1 cellular context compared by ENCODE assay signal in the genomic region with DNA sequence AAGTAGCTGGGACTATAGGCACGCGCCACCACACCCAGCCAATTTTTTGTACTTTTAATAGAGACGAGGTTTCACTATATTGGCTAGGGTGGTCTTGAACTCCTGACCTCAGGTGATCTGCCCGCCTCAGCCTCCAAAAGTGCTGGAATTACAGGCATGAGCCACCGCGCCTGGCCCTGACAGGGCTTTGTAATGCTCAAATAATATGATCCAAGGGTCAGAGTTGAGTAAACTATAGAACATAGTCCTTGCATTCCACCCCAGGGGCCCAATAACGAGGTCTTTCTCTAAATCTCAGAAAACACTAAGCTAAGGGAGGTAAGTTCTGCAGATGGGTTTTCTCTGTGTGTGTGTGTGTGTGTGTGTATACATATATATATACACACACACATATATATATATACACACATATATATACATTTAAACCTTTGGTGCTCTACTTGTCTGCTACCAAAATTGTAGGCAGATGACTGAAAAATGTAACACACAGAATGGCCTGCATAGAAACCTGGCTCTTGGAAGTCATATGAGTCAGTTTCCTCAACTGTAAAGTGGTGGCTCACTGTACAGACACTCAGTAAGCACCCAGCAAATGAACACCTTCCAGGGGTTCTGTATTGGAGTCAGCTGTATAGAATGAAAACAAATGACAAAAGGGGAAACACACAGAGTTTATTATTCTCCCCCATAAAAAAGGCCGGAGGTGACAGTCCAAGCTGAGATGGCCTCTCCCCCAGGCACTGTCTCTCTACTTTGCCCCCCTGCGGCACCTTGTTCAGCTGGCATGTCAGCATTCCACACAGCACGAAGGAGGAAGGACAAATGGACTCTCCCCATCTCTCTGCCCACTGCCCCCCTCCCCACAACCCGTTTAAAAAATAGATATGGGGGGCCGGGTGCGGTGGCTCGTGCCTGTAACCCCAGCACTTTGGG.
TF ChIP-seq lines count a peak whose summit lies in the region.

No MANE protein-coding gene starts in this region.

TF ChIP-seq in HepG2, 621 proteins besides CTCF, POLR2A, EP300 and RAD21 (continued from another document and continues in another):
- TF ChIP-seq, protein P1, sequence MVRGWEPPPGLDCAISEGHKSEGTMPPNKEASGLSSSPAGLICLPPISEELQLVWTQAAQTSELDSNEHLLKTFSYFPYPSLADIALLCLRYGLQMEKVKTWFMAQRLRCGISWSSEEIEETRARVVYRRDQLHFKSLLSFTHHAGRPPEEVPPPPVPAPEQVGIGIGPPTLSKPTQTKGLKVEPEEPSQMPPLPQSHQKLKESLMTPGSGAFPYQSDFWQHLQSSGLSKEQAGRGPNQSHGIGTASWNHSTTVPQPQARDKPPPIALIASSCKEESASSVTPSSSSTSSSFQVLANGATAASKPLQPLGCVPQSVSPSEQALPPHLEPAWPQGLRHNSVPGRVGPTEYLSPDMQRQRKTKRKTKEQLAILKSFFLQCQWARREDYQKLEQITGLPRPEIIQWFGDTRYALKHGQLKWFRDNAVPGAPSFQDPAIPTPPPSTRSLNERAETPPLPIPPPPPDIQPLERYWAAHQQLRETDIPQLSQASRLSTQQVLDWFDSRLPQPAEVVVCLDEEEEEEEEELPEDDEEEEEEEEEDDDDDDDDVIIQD (CRISPR knock-in tag; IDR thresholded peaks at IDR 0.05; ENCODE audit: low read depth): peak; percentile 36; the same call in 1 of the 2 replicates
- TF ChIP-seq SYNCRIP (IDR thresholded peaks at IDR 0.05; ENCODE audit: insufficient read depth, low read depth, low read length) (no peak), BRCA1 (CRISPR knock-in tag; IDR thresholded peaks at IDR 0.05) (no peak), HNRNPK (IDR thresholded peaks at IDR 0.05; ENCODE audit: low read depth, low read length, poor library complexity, severe bottlenecking) (no peak), FLYWCH1 (CRISPR knock-in tag; IDR thresholded peaks at IDR 0.05) (no peak), ZIK1 (CRISPR knock-in tag; IDR thresholded peaks at IDR 0.05; ENCODE audit: borderline replicate concordance, low read depth) (no peak), ZNF180 (CRISPR knock-in tag; IDR thresholded peaks at IDR 0.05; ENCODE audit: borderline replicate concordance, low read depth) (no peak), ZNF724P (CRISPR knock-in tag; IDR thresholded peaks at IDR 0.05; ENCODE audit: borderline replicate concordance) (no peak), MXI1 (IDR thresholded peaks at IDR 0.05; ENCODE audit: borderline replicate concordance, low read depth, low read length) (no peak), SIX4 (CRISPR knock-in tag; IDR thresholded peaks at IDR 0.05) (no peak), IRF2 (CRISPR knock-in tag; IDR thresholded peaks at IDR 0.05) (no peak), ZNF674 (CRISPR knock-in tag; IDR thresholded peaks at IDR 0.05; ENCODE audit: low read depth) (no peak), ARNTL (CRISPR knock-in tag; IDR thresholded peaks at IDR 0.05) (no peak), FOXA3 (CRISPR knock-in tag; IDR thresholded peaks at IDR 0.05) (peak; percentile 66), RORA (CRISPR knock-in tag; IDR thresholded peaks at IDR 0.05) (no peak), SSRP1 (CRISPR knock-in tag; IDR thresholded peaks at IDR 0.05) (no peak), NFRKB (IDR thresholded peaks at IDR 0.05) (no peak), KLF11 (CRISPR knock-in tag; IDR thresholded peaks at IDR 0.05) (no peak), ZNF780A (CRISPR knock-in tag; IDR thresholded peaks at IDR 0.05) (no peak), PITX1 (CRISPR knock-in tag; IDR thresholded peaks at IDR 0.05) (peak; percentile 74), ZNF251 (CRISPR knock-in tag; IDR thresholded peaks at IDR 0.05) (no peak), KLF6 (CRISPR knock-in tag; IDR thresholded peaks at IDR 0.05) (no peak), SALL2 (CRISPR knock-in tag; IDR thresholded peaks at IDR 0.05) (no peak), STAG1 (CRISPR knock-in tag; IDR thresholded peaks at IDR 0.05) (no peak), GATAD1 (CRISPR knock-in tag; IDR thresholded peaks at IDR 0.05) (no peak), HHEX (CRISPR knock-in tag; IDR thresholded peaks at IDR 0.05) (0 out of 2 replicates have a peak, but pooled peaks have one; percentile 59), TRIM24 (CRISPR knock-in tag; IDR thresholded peaks at IDR 0.05) (no peak), ZNF207 (IDR thresholded peaks at IDR 0.05; ENCODE audit: borderline replicate concordance) (no peak), KDM5A (IDR thresholded peaks at IDR 0.05; ENCODE audit: borderline replicate concordance, low read length) (no peak), PRMT3 (CRISPR knock-in tag; IDR thresholded peaks at IDR 0.05; ENCODE audit: borderline replicate concordance, low read depth) (no peak), ESRRA (CRISPR knock-in tag; IDR thresholded peaks at IDR 0.05; ENCODE audit: low read depth) (peak; percentile 57; the same call in 1 of the 2 replicates), SMARCC2 (IDR thresholded peaks at IDR 0.05) (no peak), NBN (conservative IDR thresholded peaks at IDR 0.05) (no peak), ZNF101 (CRISPR knock-in tag; IDR thresholded peaks at IDR 0.05; ENCODE audit: borderline replicate concordance, low read depth) (no peak), ZNF615 (CRISPR knock-in tag; IDR thresholded peaks at IDR 0.05; ENCODE audit: borderline replicate concordance) (no peak), HOXA5 (CRISPR knock-in tag; IDR thresholded peaks at IDR 0.05) (peak; percentile 48), ETV6 (CRISPR knock-in tag; conservative IDR thresholded peaks at IDR 0.05) (no peak), CBX2 (IDR thresholded peaks at IDR 0.05; ENCODE audit: low read depth, low read length) (no peak), CBX2 (CRISPR knock-in tag; IDR thresholded peaks at IDR 0.05; ENCODE audit: low read depth) (no peak), NFKBIZ (CRISPR knock-in tag; IDR thresholded peaks at IDR 0.05) (0 out of 2 replicates have a peak, but pooled peaks have one; percentile 29), ZNF17 (CRISPR knock-in tag; IDR thresholded peaks at IDR 0.05) (no peak), ZNF296 (CRISPR knock-in tag; conservative IDR thresholded peaks at IDR 0.05) (no peak), HOXA9 (CRISPR knock-in tag; IDR thresholded peaks at IDR 0.05; ENCODE audit: borderline replicate concordance) (no peak)
- TF ChIP-seq, protein P2, sequence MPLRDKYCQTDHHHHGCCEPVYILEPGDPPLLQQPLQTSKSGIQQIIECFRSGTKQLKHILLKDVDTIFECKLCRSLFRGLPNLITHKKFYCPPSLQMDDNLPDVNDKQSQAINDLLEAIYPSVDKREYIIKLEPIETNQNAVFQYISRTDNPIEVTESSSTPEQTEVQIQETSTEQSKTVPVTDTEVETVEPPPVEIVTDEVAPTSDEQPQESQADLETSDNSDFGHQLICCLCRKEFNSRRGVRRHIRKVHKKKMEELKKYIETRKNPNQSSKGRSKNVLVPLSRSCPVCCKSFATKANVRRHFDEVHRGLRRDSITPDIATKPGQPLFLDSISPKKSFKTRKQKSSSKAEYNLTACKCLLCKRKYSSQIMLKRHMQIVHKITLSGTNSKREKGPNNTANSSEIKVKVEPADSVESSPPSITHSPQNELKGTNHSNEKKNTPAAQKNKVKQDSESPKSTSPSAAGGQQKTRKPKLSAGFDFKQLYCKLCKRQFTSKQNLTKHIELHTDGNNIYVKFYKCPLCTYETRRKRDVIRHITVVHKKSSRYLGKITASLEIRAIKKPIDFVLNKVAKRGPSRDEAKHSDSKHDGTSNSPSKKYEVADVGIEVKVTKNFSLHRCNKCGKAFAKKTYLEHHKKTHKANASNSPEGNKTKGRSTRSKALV (CRISPR knock-in tag; IDR thresholded peaks at IDR 0.05): peak; percentile 68; the same call in 1 of the 2 replicates
- TF ChIP-seq, protein P3, sequence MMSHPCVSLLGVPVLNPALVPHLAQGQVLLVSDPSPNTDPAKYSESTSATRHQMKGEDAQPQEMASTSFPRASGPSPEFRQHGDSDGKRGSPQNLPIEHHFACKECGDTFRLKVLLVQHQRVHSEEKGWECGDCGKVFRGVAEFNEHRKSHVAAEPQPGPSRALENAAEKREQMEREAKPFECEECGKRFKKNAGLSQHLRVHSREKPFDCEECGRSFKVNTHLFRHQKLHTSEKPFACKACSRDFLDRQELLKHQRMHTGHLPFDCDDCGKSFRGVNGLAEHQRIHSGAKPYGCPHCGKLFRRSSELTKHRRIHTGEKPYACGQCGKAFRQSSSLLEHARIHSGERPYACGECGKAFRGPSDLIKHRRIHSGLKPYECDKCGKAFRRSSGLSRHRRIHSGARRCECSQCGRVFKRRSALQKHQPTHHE (CRISPR knock-in tag; IDR thresholded peaks at IDR 0.05; ENCODE audit: borderline replicate concordance): no peak
- TF ChIP-seq, protein P4, sequence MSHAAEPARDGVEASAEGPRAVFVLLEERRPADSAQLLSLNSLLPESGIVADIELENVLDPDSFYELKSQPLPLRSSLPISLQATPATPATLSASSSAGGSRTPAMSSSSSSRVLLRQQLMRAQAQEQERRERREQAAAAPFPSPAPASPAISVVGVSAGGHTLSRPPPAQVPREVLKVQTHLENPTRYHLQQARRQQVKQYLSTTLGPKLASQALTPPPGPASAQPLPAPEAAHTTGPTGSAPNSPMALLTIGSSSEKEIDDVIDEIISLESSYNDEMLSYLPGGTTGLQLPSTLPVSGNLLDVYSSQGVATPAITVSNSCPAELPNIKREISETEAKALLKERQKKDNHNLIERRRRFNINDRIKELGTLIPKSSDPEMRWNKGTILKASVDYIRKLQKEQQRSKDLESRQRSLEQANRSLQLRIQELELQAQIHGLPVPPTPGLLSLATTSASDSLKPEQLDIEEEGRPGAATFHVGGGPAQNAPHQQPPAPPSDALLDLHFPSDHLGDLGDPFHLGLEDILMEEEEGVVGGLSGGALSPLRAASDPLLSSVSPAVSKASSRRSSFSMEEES (CRISPR knock-in tag; IDR thresholded peaks at IDR 0.05): peak; percentile 21; the same call in 1 of the 2 replicates
- TF ChIP-seq, protein P5, sequence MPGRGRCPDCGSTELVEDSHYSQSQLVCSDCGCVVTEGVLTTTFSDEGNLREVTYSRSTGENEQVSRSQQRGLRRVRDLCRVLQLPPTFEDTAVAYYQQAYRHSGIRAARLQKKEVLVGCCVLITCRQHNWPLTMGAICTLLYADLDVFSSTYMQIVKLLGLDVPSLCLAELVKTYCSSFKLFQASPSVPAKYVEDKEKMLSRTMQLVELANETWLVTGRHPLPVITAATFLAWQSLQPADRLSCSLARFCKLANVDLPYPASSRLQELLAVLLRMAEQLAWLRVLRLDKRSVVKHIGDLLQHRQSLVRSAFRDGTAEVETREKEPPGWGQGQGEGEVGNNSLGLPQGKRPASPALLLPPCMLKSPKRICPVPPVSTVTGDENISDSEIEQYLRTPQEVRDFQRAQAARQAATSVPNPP (CRISPR knock-in tag; IDR thresholded peaks at IDR 0.05): no peak
- TF ChIP-seq, protein P6, sequence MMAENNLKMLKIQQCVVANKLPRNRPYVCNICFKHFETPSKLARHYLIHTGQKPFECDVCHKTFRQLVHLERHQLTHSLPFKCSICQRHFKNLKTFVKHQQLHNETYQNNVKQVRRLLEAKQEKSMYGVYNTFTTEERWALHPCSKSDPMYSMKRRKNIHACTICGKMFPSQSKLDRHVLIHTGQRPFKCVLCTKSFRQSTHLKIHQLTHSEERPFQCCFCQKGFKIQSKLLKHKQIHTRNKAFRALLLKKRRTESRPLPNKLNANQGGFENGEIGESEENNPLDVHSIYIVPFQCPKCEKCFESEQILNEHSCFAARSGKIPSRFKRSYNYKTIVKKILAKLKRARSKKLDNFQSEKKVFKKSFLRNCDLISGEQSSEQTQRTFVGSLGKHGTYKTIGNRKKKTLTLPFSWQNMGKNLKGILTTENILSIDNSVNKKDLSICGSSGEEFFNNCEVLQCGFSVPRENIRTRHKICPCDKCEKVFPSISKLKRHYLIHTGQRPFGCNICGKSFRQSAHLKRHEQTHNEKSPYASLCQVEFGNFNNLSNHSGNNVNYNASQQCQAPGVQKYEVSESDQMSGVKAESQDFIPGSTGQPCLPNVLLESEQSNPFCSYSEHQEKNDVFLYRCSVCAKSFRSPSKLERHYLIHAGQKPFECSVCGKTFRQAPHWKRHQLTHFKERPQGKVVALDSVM (CRISPR knock-in tag; IDR thresholded peaks at IDR 0.05): peak; percentile 71; the same call in 1 of the 2 replicates
- TF ChIP-seq, protein P7, sequence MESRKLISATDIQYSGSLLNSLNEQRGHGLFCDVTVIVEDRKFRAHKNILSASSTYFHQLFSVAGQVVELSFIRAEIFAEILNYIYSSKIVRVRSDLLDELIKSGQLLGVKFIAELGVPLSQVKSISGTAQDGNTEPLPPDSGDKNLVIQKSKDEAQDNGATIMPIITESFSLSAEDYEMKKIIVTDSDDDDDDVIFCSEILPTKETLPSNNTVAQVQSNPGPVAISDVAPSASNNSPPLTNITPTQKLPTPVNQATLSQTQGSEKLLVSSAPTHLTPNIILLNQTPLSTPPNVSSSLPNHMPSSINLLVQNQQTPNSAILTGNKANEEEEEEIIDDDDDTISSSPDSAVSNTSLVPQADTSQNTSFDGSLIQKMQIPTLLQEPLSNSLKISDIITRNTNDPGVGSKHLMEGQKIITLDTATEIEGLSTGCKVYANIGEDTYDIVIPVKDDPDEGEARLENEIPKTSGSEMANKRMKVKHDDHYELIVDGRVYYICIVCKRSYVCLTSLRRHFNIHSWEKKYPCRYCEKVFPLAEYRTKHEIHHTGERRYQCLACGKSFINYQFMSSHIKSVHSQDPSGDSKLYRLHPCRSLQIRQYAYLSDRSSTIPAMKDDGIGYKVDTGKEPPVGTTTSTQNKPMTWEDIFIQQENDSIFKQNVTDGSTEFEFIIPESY (CRISPR knock-in tag; IDR thresholded peaks at IDR 0.05): no peak
- TF ChIP-seq, protein P8, sequence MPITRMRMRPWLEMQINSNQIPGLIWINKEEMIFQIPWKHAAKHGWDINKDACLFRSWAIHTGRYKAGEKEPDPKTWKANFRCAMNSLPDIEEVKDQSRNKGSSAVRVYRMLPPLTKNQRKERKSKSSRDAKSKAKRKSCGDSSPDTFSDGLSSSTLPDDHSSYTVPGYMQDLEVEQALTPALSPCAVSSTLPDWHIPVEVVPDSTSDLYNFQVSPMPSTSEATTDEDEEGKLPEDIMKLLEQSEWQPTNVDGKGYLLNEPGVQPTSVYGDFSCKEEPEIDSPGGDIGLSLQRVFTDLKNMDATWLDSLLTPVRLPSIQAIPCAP (CRISPR knock-in tag; IDR thresholded peaks at IDR 0.05; ENCODE audit: low read depth): no peak
- TF ChIP-seq, protein P9, sequence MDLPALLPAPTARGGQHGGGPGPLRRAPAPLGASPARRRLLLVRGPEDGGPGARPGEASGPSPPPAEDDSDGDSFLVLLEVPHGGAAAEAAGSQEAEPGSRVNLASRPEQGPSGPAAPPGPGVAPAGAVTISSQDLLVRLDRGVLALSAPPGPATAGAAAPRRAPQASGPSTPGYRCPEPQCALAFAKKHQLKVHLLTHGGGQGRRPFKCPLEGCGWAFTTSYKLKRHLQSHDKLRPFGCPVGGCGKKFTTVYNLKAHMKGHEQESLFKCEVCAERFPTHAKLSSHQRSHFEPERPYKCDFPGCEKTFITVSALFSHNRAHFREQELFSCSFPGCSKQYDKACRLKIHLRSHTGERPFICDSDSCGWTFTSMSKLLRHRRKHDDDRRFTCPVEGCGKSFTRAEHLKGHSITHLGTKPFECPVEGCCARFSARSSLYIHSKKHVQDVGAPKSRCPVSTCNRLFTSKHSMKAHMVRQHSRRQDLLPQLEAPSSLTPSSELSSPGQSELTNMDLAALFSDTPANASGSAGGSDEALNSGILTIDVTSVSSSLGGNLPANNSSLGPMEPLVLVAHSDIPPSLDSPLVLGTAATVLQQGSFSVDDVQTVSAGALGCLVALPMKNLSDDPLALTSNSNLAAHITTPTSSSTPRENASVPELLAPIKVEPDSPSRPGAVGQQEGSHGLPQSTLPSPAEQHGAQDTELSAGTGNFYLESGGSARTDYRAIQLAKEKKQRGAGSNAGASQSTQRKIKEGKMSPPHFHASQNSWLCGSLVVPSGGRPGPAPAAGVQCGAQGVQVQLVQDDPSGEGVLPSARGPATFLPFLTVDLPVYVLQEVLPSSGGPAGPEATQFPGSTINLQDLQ (CRISPR knock-in tag; IDR thresholded peaks at IDR 0.05): no peak
